ENCODE assay signal across 21 cellular contexts in the genomic region with DNA sequence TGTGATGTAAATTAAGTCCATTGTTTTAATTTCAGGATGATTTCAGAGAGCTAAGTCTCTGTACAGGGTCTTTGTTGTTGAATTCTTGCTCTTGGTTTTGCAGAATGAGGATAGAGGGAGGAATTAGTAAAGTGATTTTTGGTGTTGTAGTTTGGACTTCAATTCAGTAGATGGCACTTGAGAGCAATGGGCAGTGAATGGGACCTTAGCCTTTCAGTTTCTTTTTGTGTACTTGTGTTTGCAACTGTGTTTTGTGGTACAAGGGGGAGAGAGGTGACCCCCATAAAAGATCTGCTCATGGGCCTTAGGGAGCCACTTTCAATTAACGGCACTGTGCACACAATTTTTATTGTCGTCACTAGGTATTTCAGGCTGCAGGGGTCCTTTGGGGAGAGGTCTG.
A peak's percentile ranks its signal among the peaks of the same experiment; 100 is the strongest.
DNase-seq lines count a peak whose midpoint lies in the region; ATAC-seq, FAIRE-seq and TF ChIP-seq lines count a peak whose summit lies in the region.
"Had no signal": no experiment of that assay in that cellular context is flagged by ENCODE, and none has a peak within 500 bp of the region (broad histone marks: within the 10 kb centered on the region; RNA-seq: fewer than 3 reads in every experiment).

No MANE protein-coding gene starts in this region.

- H3K9me3 Mint-ChIP-seq in MCF 10A (ENCODE audit: unreplicated experiment): peaks cover 10% of the 10 kb centered on the region

- H2BK12ac ChIP-seq in H1 (ENCODE audit: low read depth, low read length): no peak overlapping the region

- H3K4me1 ChIP-seq in breast epithelium (no peaks in the 10 kb centered on the region), H1 (replicated peaks in 1 of 4; ENCODE audit: control insufficient read depth in 3 of 4, insufficient read depth in 4 of 4, low read length in 3 of 4) (peaks cover 0 to 2% (median 0%) of the 10 kb centered on the region in 4 experiments; a peak in 1 of 7 replicates), body of pancreas (no peaks in the 10 kb centered on the region), upper lobe of left lung (no peaks in the 10 kb centered on the region)
- H3K4me1 ChIP-seq: adrenal gland, right atrium auricular region had no signal

- H3K36me3 ChIP-seq in breast epithelium (no peaks in the 10 kb centered on the region), H1 (ENCODE audit: control insufficient read depth in 2 of 4, insufficient read depth in 4 of 4, low read length in 3 of 4) (no peaks in the 10 kb centered on the region), body of pancreas (replicated peaks in 1 of 2; ENCODE audit: insufficient read depth in 1 of 2, low read depth in 2 of 2) (no peaks in the 10 kb centered on the region), upper lobe of left lung (no peaks in the 10 kb centered on the region)
- H3K36me3 ChIP-seq: adrenal gland, right atrium auricular region had no signal

- intact Hi-C loops in MCF 10A (cut with micrococcal nuclease) (no loop called here), breast epithelium (cut with DNase I; ENCODE audit: low total_unique reads) (no loop called here), body of pancreas (cut with DNase I) (no loop called here)

- no peaks in the 10 kb centered on the region for H3K36me3 Mint-ChIP-seq in MCF 10A (ENCODE audit: insufficient read depth, unreplicated experiment)
- H3K36me3 Mint-ChIP-seq: CD4-positive, CD25-positive, alpha-beta regulatory T cell; IgD-negative memory B cell; stimulated activated memory B cell treated with anti-CD40 and anti-IgM and Interleukin-4, amounts not matched to agents 10 μg/mL and 1 μg/mL and 100 μg/mL, for 72 hours had no signal

- H3K27ac Mint-ChIP-seq in MCF 10A (ENCODE audit: low read depth, unreplicated experiment): no peak overlapping the region
- H3K27ac Mint-ChIP-seq: activated CD4-positive, alpha-beta T cell treated with anti-CD3 and anti-CD28 coated beads for 36 hours; CD4-positive, CD25-positive, alpha-beta regulatory T cell; IgD-negative memory B cell; stimulated activated memory B cell treated with anti-CD40 and anti-IgM and Interleukin-4, amounts not matched to agents 10 μg/mL and 1 μg/mL and 100 μg/mL, for 72 hours had no signal

- WGBS in H1 (ENCODE audit: extremely low coverage in 1 of 2, insufficient coverage in 1 of 2, insufficient read length in 1 of 2, insufficient replicate concordance in 2 of 2, low coverage in 1 of 2, low lambda C conversion rate in 2 of 2, missing lambda C conversion rate in 1 of 2), 2 experiments: 93% methylated on average over 2 of the region's 2 CpGs; no CpG with 5 or more reads in 1 of the 2 experiments
- 83% methylated on average over 2 of the region's 2 CpGs; no CpG with 5 or more reads in 1 of the 2 donors for WGBS in body of pancreas, 2 donors
- WGBS in upper lobe of left lung, 2 donors: 67% methylated on average over 2 of the region's 2 CpGs; no CpG with 5 or more reads in 1 of the 2 donors

- H3K79me1 ChIP-seq in H1 (ENCODE audit: low read depth, low read length): no peaks in the 10 kb centered on the region

- peak overlapping the region; percentile 52 for H3K4me3 Mint-ChIP-seq in MCF 10A (ENCODE audit: unreplicated experiment)
- H3K4me3 Mint-ChIP-seq: activated CD4-positive, alpha-beta T cell treated with anti-CD3 and anti-CD28 coated beads for 36 hours; CD4-positive, CD25-positive, alpha-beta regulatory T cell; IgD-negative memory B cell; stimulated activated memory B cell treated with anti-CD40 and anti-IgM and Interleukin-4, amounts not matched to agents 10 μg/mL and 1 μg/mL and 100 μg/mL, for 72 hours had no signal

- no peak overlapping the region for H3K4ac ChIP-seq in H1 (replicated peaks; ENCODE audit: insufficient read length, low read depth, low read length)

- H2BK5ac ChIP-seq in H1 (ENCODE audit: low read depth, low read length): no peak overlapping the region

- no peak overlapping the region for H4K5ac ChIP-seq in H1 (ENCODE audit: insufficient read length, low read depth, low read length)

- H3K27ac ChIP-seq in breast epithelium (no peak overlapping the region), H1 (ENCODE audit: low read depth, low read length) (no peak overlapping the region), body of pancreas (no peak overlapping the region), upper lobe of left lung (no peak overlapping the region)
- H3K27ac ChIP-seq: adrenal gland, right atrium auricular region had no signal

- TF ChIP-seq EP300 in H1 (IDR thresholded peaks at IDR 0.05; ENCODE audit: borderline replicate concordance in 1 of 2, low read depth in 2 of 2, low read length in 2 of 2) (no peak), upper lobe of left lung (IDR thresholded peaks at IDR 0.05) (no peak)

- TF ChIP-seq RAD21 in H1 (IDR thresholded peaks at IDR 0.05 in 1 of 2, conservative IDR thresholded peaks at IDR 0.05 in 1 of 2; ENCODE audit: low read depth in 2 of 2, low read length in 2 of 2): peak; percentile 37 to 45

- no peaks in the 10 kb centered on the region for H3K23me2 ChIP-seq in H1 (ENCODE audit: low read depth, low read length)

- H3K4me3 ChIP-seq in breast epithelium (no peak overlapping the region), LNCaP clone FGC (ENCODE audit: low read depth, low read length) (no peak overlapping the region), H1 (ENCODE audit: extremely low read depth in 1 of 4, insufficient read depth in 2 of 4, low read depth in 3 of 4, low read length in 4 of 4) (no peak overlapping the region), body of pancreas (no peak overlapping the region), upper lobe of left lung (no peak overlapping the region)
- H3K4me3 ChIP-seq: adrenal gland, right atrium auricular region had no signal

- no peak overlapping the region for H2BK15ac ChIP-seq in H1 (ENCODE audit: low read length)

- no TSS peak for BruUV-seq in MCF 10A (replicated peaks; lab: Mats Ljungman, UMichigan)

- no peak overlapping the region for H2BK120ac ChIP-seq in H1 (replicated peaks; ENCODE audit: low read depth, low read length)

- H3K4me2 ChIP-seq in H1 (ENCODE audit: insufficient read depth in 1 of 2, low read depth in 2 of 2, low read length in 2 of 2): no peak overlapping the region

- H3K9ac ChIP-seq in H1 (replicated peaks in 1 of 4; ENCODE audit: extremely low read depth in 1 of 4, low read depth in 3 of 4, low read length in 3 of 4): no peak overlapping the region

- H2AFZ ChIP-seq in H1 (ENCODE audit: low read length): no peak overlapping the region; the same call in 1 of the 2 replicates

- H3K9me3 ChIP-seq in breast epithelium (peaks cover 0 to 19% of the 10 kb centered on the region in 2 donors), H1 (ENCODE audit: insufficient read depth in 2 of 2, low read depth in 1 of 2, low read length in 1 of 2) (no peaks in the 10 kb centered on the region), body of pancreas (no peaks in the 10 kb centered on the region), upper lobe of left lung (no peaks in the 10 kb centered on the region)
- H3K9me3 ChIP-seq: adrenal gland had no signal

- H3K27me3 Mint-ChIP-seq in MCF 10A (ENCODE audit: insufficient read depth, unreplicated experiment): no peaks in the 10 kb centered on the region
- H3K27me3 Mint-ChIP-seq: activated CD4-positive, alpha-beta T cell treated with anti-CD3 and anti-CD28 coated beads for 36 hours; CD4-positive, CD25-positive, alpha-beta regulatory T cell; IgD-negative memory B cell; stimulated activated memory B cell treated with anti-CD40 and anti-IgM and Interleukin-4, amounts not matched to agents 10 μg/mL and 1 μg/mL and 100 μg/mL, for 72 hours had no signal

- FAIRE-seq in H1 (lab: Jason Lieb, UNC): peak; percentile 94
- FAIRE-seq: RCC 7860 had no signal

- no peak overlapping the region for H4K91ac ChIP-seq in H1 (replicated peaks; ENCODE audit: insufficient read length, low read length)

- no peak overlapping the region for H3K56ac ChIP-seq in H1 (replicated peaks; ENCODE audit: insufficient read length, low read depth, low read length)

- H3K27me3 ChIP-seq in breast epithelium: no peaks in the 10 kb centered on the region
- H3K27me3 ChIP-seq in H1 (replicated peaks in 1 of 4; ENCODE audit: control insufficient read depth in 3 of 4, extremely low read depth in 1 of 4, insufficient read depth in 3 of 4, low read length in 3 of 4): no peaks in the 10 kb centered on the region
- no peaks in the 10 kb centered on the region for H3K27me3 ChIP-seq in body of pancreas
- no peaks in the 10 kb centered on the region for H3K27me3 ChIP-seq in upper lobe of left lung
- H3K27me3 ChIP-seq: adrenal gland, right atrium auricular region had no signal

- DNase-seq in MCF 10A (ENCODE audit: unreplicated experiment): peak; percentile 14
- no peak for DNase-seq in breast epithelium (ENCODE audit: low spot score in 2 of 2)
- DNase-seq in LNCaP clone FGC (ENCODE audit: low read depth): no peak
- DNase-seq in H1 (ENCODE audit: low read depth in 1 of 2, low spot score in 2 of 2): no peak
- DNase-seq in NCI-H1436 treated with DMSO at 0.1 percent for 48 hours (lab: John Stamatoyannopoulos, UW): no peak
- DNase-seq in body of pancreas: no peak
- no peak for DNase-seq in NOMO-1 (lab: John Stamatoyannopoulos, UW; ENCODE audit: unreplicated experiment in 2 of 2)
- no peak for DNase-seq in upper lobe of left lung
- DNase-seq: activated CD4-positive, alpha-beta T cell treated with anti-CD3 and anti-CD28 coated beads for 36 hours; adrenal gland; caudate nucleus; CD4-positive, CD25-positive, alpha-beta regulatory T cell; NCI-H1092; NCI-H69; occipital lobe; T-helper 9 cell had no signal

- H3K18ac ChIP-seq in H1 (ENCODE audit: extremely low read depth, low read length): no peak overlapping the region

- H3K79me2 ChIP-seq in H1 (ENCODE audit: control insufficient read depth in 1 of 2, insufficient read depth in 2 of 2, low read length in 2 of 2): no peaks in the 10 kb centered on the region

- no peak overlapping the region for H4K8ac ChIP-seq in H1 (ENCODE audit: extremely low read depth, insufficient read depth, low read length)

- CTCF ChIA-PET in MCF 10A (lab: Yijun Ruan, JAX): interaction anchor here (0.7 to 1.1 kb wide), 5 partner anchors 12 to 620 kb away, joined by 3 read pairs; no protein-coding TSS in a partner anchor
- CTCF ChIA-PET in H1 (lab: Charles Lee; ENCODE audit: partially characterized antibody): interaction anchor here (1.0 to 1.6 kb wide), 3 partner anchors 11 to 125 kb away, joined by 3 to 5 read pairs (median 3); no protein-coding TSS in a partner anchor

- H3K14ac ChIP-seq in H1 (ENCODE audit: insufficient read length): no peak overlapping the region

- no peak overlapping the region for H3K23ac ChIP-seq in H1 (ENCODE audit: insufficient read length)

- H3K4me1 Mint-ChIP-seq in MCF 10A (ENCODE audit: insufficient read depth, unreplicated experiment): no peaks in the 10 kb centered on the region
- H3K4me1 Mint-ChIP-seq: activated CD4-positive, alpha-beta T cell treated with anti-CD3 and anti-CD28 coated beads for 36 hours; CD4-positive, CD25-positive, alpha-beta regulatory T cell; IgD-negative memory B cell; stimulated activated memory B cell treated with anti-CD40 and anti-IgM and Interleukin-4, amounts not matched to agents 10 μg/mL and 1 μg/mL and 100 μg/mL, for 72 hours had no signal

- POLR2A ChIA-PET in MCF 10A (lab: Yijun Ruan, JAX): no interaction called here
- POLR2A ChIA-PET in H1 (lab: Charles Lee; ENCODE audit: partially characterized antibody): no interaction called here

- TF ChIP-seq POLR2A in breast epithelium (IDR thresholded peaks at IDR 0.05) (no peak), H1 (IDR thresholded peaks at IDR 0.05; ENCODE audit: control extremely low read depth in 1 of 2, low read depth in 2 of 2, low read length in 2 of 2) (no peak), body of pancreas (IDR thresholded peaks at IDR 0.05) (no peak), upper lobe of left lung (IDR thresholded peaks at IDR 0.05) (no peak)

- no peak overlapping the region for H2BK20ac ChIP-seq in H1 (ENCODE audit: low read length)

- no peak overlapping the region for H2AK5ac ChIP-seq in H1 (ENCODE audit: low read depth, low read length)

- H4K20me1 ChIP-seq in H1 (replicated peaks in 1 of 2; ENCODE audit: control insufficient read depth in 1 of 2, insufficient read depth in 2 of 2, low read length in 2 of 2): no peaks in the 10 kb centered on the region

- TF ChIP-seq CTCF in MCF 10A (IDR thresholded peaks at IDR 0.05; ENCODE audit: unreplicated experiment): peak; percentile 27
- no peak for TF ChIP-seq CTCF in breast epithelium (IDR thresholded peaks at IDR 0.05)
- TF ChIP-seq CTCF in LNCaP clone FGC (IDR thresholded peaks at IDR 0.05; ENCODE audit: control insufficient read depth, extremely low read depth, insufficient read depth): peak; percentile 59
- TF ChIP-seq CTCF in H1 (IDR thresholded peaks at IDR 0.05; ENCODE audit: control extremely low read depth in 1 of 3, insufficient read depth in 1 of 3, low read depth in 1 of 3, low read length in 3 of 3): peak in 2 of 3 experiments; percentile 12 to 39; a peak in 2 of 4 replicates
- no peak for TF ChIP-seq CTCF in body of pancreas (IDR thresholded peaks at IDR 0.05)
- no peak for TF ChIP-seq CTCF in upper lobe of left lung (IDR thresholded peaks at IDR 0.05)

- ATAC-seq in body of pancreas (no peak), upper lobe of left lung (ENCODE audit: low FRiP score in 2 of 2) (no peak)
- ATAC-seq: activated CD4-positive, alpha-beta T cell treated with anti-CD3 and anti-CD28 coated beads for 36 hours; SK-N-SH treated with all-trans-retinoic acid at 6 μM for 48 hours; stimulated activated memory B cell treated with anti-CD40 and anti-IgM and Interleukin-4, amounts not matched to agents 10 μg/mL and 1 μg/mL and 100 μg/mL, for 72 hours had no signal

Comparison
In these comparisons a context has a peak if more than half of its experiments do, and no peak if none do; other contexts are left out.
1. CTCF ChIP-seq: peak in MCF 10A (single experiment), LNCaP clone FGC (single experiment) and H1 (2 of 3); none in breast epithelium (0 of 3), body of pancreas (0 of 7) and upper lobe of left lung (0 of 6).